Comparison of ENCODE assay signal across 2 cellular contexts in genomic region chr6:47447726-47448125, GRCh38.
TF ChIP-seq lines count a peak whose summit lies in the region.

No MANE protein-coding gene starts in this region.

TF ChIP-seq in liver, 16 proteins besides CTCF, POLR2A, EP300 and RAD21 (continued from another document):
- TF ChIP-seq YY1 (IDR thresholded peaks at IDR 0.05) = peak; percentile 17
- peak; percentile 20 to 56 for TF ChIP-seq RXRA (IDR thresholded peaks at IDR 0.05)
- no peak for TF ChIP-seq NR2F2 (IDR thresholded peaks at IDR 0.05)
- TF ChIP-seq HNF4A (conservative IDR thresholded peaks at IDR 0.05) = peak; percentile 88 to 93
- peak; percentile 36 for TF ChIP-seq SP1 (IDR thresholded peaks at IDR 0.05)
- peak; percentile 59 for TF ChIP-seq HNF4G (IDR thresholded peaks at IDR 0.05)
- TF ChIP-seq TAF1 (conservative IDR thresholded peaks at IDR 0.05) = no peak
- peak; percentile 40 for TF ChIP-seq FOXA2 (IDR thresholded peaks at IDR 0.05)
- TF ChIP-seq MAX (IDR thresholded peaks at IDR 0.05) = no peak
- peak; percentile 33 for TF ChIP-seq REST (IDR thresholded peaks at IDR 0.05)
- TF ChIP-seq ZBTB33 (IDR thresholded peaks at IDR 0.05) = peak; percentile 29
TF ChIP-seq in liver: peak in this region for 10.

TF ChIP-seq in HepG2, 621 proteins besides CTCF, POLR2A, EP300 and RAD21 (continued from another document):
- no peak for TF ChIP-seq ZBTB2 (CRISPR knock-in tag; IDR thresholded peaks at IDR 0.05; ENCODE audit: low read depth)
- TF ChIP-seq THAP9 (CRISPR knock-in tag; IDR thresholded peaks at IDR 0.05; ENCODE audit: borderline replicate concordance) = no peak
- TF ChIP-seq TEF (CRISPR knock-in tag; IDR thresholded peaks at IDR 0.05) = no peak
- no peak for TF ChIP-seq ZNF12 (CRISPR knock-in tag; IDR thresholded peaks at IDR 0.05)
TF ChIP-seq in HepG2: peak in this region for 0.
